19 cellular contexts compared by ENCODE assay signal in the genomic region with DNA sequence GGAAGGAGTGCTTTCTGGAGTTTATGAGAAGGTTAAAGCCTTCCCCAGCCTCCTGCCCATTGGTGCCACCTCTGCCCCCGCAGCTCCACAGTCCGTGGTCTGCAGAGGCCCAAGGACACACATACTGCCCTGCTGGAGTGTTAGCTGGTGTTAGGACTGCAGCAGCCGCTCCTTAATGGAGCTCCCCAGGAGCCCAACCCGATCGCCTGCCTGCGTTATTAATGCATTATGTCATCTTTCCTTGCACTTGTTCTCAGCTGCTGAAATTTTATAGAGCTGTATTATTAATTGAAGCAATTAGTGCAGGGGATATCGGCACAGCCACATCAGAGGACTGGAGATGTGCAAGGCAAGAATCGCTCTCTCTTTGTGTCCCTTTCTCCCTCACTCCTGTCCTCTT.
DNase-seq lines count a peak whose midpoint lies in the region; ATAC-seq, FAIRE-seq and TF ChIP-seq lines count a peak whose summit lies in the region.
"Had no signal": no experiment of that assay in that cellular context is flagged by ENCODE, and none has a peak within 500 bp of the region (broad histone marks: within the 10 kb centered on the region; RNA-seq: fewer than 3 reads in every experiment).

No MANE protein-coding gene starts in this region.

- no peaks in the 10 kb centered on the region for H3K79me1 ChIP-seq in mesendoderm (ENCODE audit: low read length)

- H3K18ac ChIP-seq in mesendoderm (ENCODE audit: low read length) = no peak overlapping the region

- H4K20me1 ChIP-seq in GM23338 (replicated peaks; ENCODE audit: insufficient read depth) = no peaks in the 10 kb centered on the region

- H3K4me3 ChIP-seq in GM23338 (no peak overlapping the region), mesendoderm (ENCODE audit: low read length) (no peak overlapping the region)
- H3K4me3 ChIP-seq: heart right ventricle, pancreas, spleen, upper lobe of left lung had no signal

- H3K4ac ChIP-seq in mesendoderm (ENCODE audit: low read depth, low read length) = no peak overlapping the region

- no peaks in the 10 kb centered on the region; the same call in 1 of the 2 replicates for H3K9me2 ChIP-seq in GM23338 (ENCODE audit: insufficient read depth)

- no peak overlapping the region for H3K4me3 Mint-ChIP-seq in GM23338

- no peak overlapping the region for H4K5ac ChIP-seq in mesendoderm (ENCODE audit: low read length)

- H3F3A ChIP-seq in GM23338 (replicated peaks; ENCODE audit: low read depth) = no peaks in the 10 kb centered on the region

- H3K27ac ChIP-seq in GM23338 (ENCODE audit: low read depth) (no peak overlapping the region), mesendoderm (ENCODE audit: low read depth, low read length) (no peak overlapping the region)
- H3K27ac ChIP-seq: heart right ventricle, KMS-11, pancreas, spleen, upper lobe of left lung had no signal

- no peak overlapping the region for H2BK120ac ChIP-seq in mesendoderm (ENCODE audit: low read depth, low read length)

- TF ChIP-seq CTCF in GM23338 (conservative IDR thresholded peaks at IDR 0.05; ENCODE audit: low read depth in 2 of 2) = no peak

- no peak for FAIRE-seq in H54 (lab: Jason Lieb, UNC)
- FAIRE-seq: keratinocyte, pancreas had no signal

- H3K56ac ChIP-seq in mesendoderm (ENCODE audit: low read length) = peak overlapping the region; percentile 59

- no peaks in the 10 kb centered on the region for H3K36me3 Mint-ChIP-seq in GM23338 (ENCODE audit: low read depth)

- no peak overlapping the region for H2AK5ac ChIP-seq in mesendoderm (ENCODE audit: low read length)

- H2BK15ac ChIP-seq in mesendoderm (replicated peaks; ENCODE audit: low read depth) = no peak overlapping the region

- peak overlapping the region; percentile 60 for H3K23ac ChIP-seq in mesendoderm (ENCODE audit: low read length)

- DNase-seq in AG08395 (ENCODE audit: low spot score) = peak; percentile 29
- DNase-seq in GM23338 (ENCODE audit: low spot score) = no peak
- no peak for DNase-seq in mesendoderm
- no peak for DNase-seq in H54 (ENCODE audit: insufficient read length, low spot score)
- no peak for DNase-seq in HUDEP-2 (lab: John Stamatoyannopoulos, UW; ENCODE audit: unreplicated experiment in 76 of 76)
- no peak for DNase-seq in NCI-H510A (lab: John Stamatoyannopoulos, UW)
- DNase-seq: activated effector memory CD4-positive, alpha-beta T cell treated with anti-CD3 and anti-CD28 coated beads, Interleukin-2, amount 50 U/mL, for 16 hours; anterior cingulate cortex; COR-L47; heart right ventricle; NCI-H526; pancreas; spleen; stimulated activated naive CD4-positive, alpha-beta T cell; upper lobe of left lung had no signal

- H2AFZ ChIP-seq in GM23338 = peak overlapping the region; percentile 94

- no peak overlapping the region for H3K4me2 ChIP-seq in GM23338
- H3K4me2 ChIP-seq in mesendoderm (ENCODE audit: low read length) = no peak overlapping the region
- H3K4me2 ChIP-seq: KMS-11 had no signal

- H3K9me3 Mint-ChIP-seq in GM23338 = no peaks in the 10 kb centered on the region

- H3K27ac Mint-ChIP-seq in GM23338 = no peak overlapping the region

- H2BK5ac ChIP-seq in mesendoderm (ENCODE audit: low read length) = no peak overlapping the region

- H3K79me2 ChIP-seq in GM23338 (replicated peaks; ENCODE audit: insufficient read depth) (no peaks in the 10 kb centered on the region), mesendoderm (ENCODE audit: control insufficient read depth, insufficient read depth, low read length) (no peaks in the 10 kb centered on the region)

- H4K8ac ChIP-seq in mesendoderm (ENCODE audit: low read depth, low read length) = no peak overlapping the region

- H3K9ac ChIP-seq in mesendoderm (ENCODE audit: low read length) = no peak overlapping the region
- H3K9ac ChIP-seq: KMS-11 had no signal

- TF ChIP-seq POLR2A in H54 (IDR thresholded peaks at IDR 0.05; ENCODE audit: low read depth, low read length) = no peak

- no peaks in the 10 kb centered on the region for H3K36me3 ChIP-seq in GM23338 (ENCODE audit: insufficient read depth)
- no peaks in the 10 kb centered on the region for H3K36me3 ChIP-seq in mesendoderm (ENCODE audit: control insufficient read depth, insufficient read depth, low read length)
- H3K36me3 ChIP-seq: heart right ventricle, pancreas, spleen, upper lobe of left lung had no signal

- peaks cover 11% of the 10 kb centered on the region for H3K4me1 Mint-ChIP-seq in GM23338

- H3K27me3 ChIP-seq in GM23338 (ENCODE audit: insufficient read depth) (no peaks in the 10 kb centered on the region), mesendoderm (ENCODE audit: insufficient read depth, low read length, poor library complexity) (no peaks in the 10 kb centered on the region)
- H3K27me3 ChIP-seq: heart right ventricle, pancreas, spleen, upper lobe of left lung had no signal

- H3K27me3 Mint-ChIP-seq in GM23338 (ENCODE audit: insufficient read depth, low read depth, poor library complexity) = no peaks in the 10 kb centered on the region

- WGBS in mesendoderm (ENCODE audit: extremely low coverage, insufficient coverage, low lambda C conversion rate) = no CpG with 5 or more reads among the region's 8 CpGs

- peak; percentile 65 for ATAC-seq in GM23338
- ATAC-seq in SK-N-SH treated with all-trans-retinoic acid at 6 μM for 48 hours = peak; percentile 75
- no peak for ATAC-seq in GM21528 (IDR thresholded peaks at IDR 0.05; ENCODE audit: low FRiP score, unreplicated experiment)

- H3K4me1 ChIP-seq in GM23338 (ENCODE audit: insufficient read depth) = no peaks in the 10 kb centered on the region
- H3K4me1 ChIP-seq in mesendoderm (ENCODE audit: control insufficient read depth, low read depth, low read length) = peaks cover 2% of the 10 kb centered on the region
- H3K4me1 ChIP-seq: heart right ventricle, pancreas, spleen, upper lobe of left lung had no signal

TF ChIP-seq in GM23338, 12 proteins besides CTCF, POLR2A, EP300 and RAD21 (continues in another document):
- TF ChIP-seq ZNF331 (CRISPR knock-in tag; IDR thresholded peaks at IDR 0.05; ENCODE audit: low read depth) (no peak), EZH2phosphoT487 (IDR thresholded peaks at IDR 0.05; ENCODE audit: unreplicated experiment) (no peak)
- TF ChIP-seq, protein P1, sequence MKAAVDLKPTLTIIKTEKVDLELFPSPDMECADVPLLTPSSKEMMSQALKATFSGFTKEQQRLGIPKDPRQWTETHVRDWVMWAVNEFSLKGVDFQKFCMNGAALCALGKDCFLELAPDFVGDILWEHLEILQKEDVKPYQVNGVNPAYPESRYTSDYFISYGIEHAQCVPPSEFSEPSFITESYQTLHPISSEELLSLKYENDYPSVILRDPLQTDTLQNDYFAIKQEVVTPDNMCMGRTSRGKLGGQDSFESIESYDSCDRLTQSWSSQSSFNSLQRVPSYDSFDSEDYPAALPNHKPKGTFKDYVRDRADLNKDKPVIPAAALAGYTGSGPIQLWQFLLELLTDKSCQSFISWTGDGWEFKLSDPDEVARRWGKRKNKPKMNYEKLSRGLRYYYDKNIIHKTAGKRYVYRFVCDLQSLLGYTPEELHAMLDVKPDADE (IDR thresholded peaks at IDR 0.05) = no peak

TF ChIP-seq in SK-N-SH treated with all-trans-retinoic acid at 6 μM for 48 hours, 23 proteins besides CTCF, POLR2A, EP300 and RAD21:
- peak; percentile 37; the same call in 1 of the 2 replicates for TF ChIP-seq ISL1 (CRISPR knock-in tag; IDR thresholded peaks at IDR 0.05)
- TF ChIP-seq BACH2 (CRISPR knock-in tag; IDR thresholded peaks at IDR 0.05; ENCODE audit: borderline replicate concordance) = no peak
- no peak for TF ChIP-seq ARNTL (CRISPR knock-in tag; IDR thresholded peaks at IDR 0.05; ENCODE audit: borderline replicate concordance, low read depth)
- TF ChIP-seq SNAI2 (CRISPR knock-in tag; IDR thresholded peaks at IDR 0.05) = peak; percentile 76; the same call in 1 of the 2 replicates
